ENCODE assay signal across 21 cellular contexts in the genomic region with DNA sequence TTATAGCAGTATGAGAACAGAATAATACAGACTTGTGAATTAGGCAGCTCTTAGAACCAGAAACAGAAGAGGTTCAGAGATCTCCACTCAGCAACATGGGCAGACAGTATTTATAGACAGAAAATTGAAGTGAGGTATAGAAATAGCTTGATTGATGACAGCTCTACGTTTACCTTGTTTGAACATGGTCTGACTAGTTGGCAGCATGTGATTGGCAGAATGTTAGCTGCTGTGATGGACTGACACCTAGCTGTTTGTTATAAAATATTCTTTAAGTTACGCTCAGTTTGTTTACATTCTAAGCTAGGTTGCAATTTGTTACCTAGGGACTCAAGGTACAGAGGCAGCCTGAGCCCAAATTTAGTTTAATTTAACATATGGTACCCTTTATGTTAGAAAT.
"Had no signal": no experiment of that assay in that cellular context is flagged by ENCODE, and none has a peak within 500 bp of the region (broad histone marks: within the 10 kb centered on the region; RNA-seq: fewer than 3 reads in every experiment).

No MANE protein-coding gene starts in this region.

- H3K27ac ChIP-seq: dorsolateral prefrontal cortex, epithelial cell of prostate, gastrocnemius medialis, neutrophil, parathyroid adenoma, right lobe of liver, suprapubic skin, transverse colon, vagina had no signal

- H3K36me3 ChIP-seq: gastrocnemius medialis, neutrophil, right lobe of liver, suprapubic skin, transverse colon, vagina had no signal

- DNase-seq: dorsolateral prefrontal cortex; effector CD4-positive, alpha-beta T cell; foreskin fibroblast; gastrocnemius medialis; head of caudate nucleus; natural killer cell; right lobe of liver; small intestine; stimulated activated CD4-positive, alpha-beta T cell treated with anti-CD3 and anti-CD28 coated beads, Interleukin-15, amount 100 ng/mL, for 24 hours; stimulated activated CD4-positive, alpha-beta T cell treated with anti-CD3 and anti-CD28 coated beads, Interleukin-2, amount 100 ng/mL, for 48 hours; stimulated activated naive CD4-positive, alpha-beta T cell; stimulated activated naive CD8-positive, alpha-beta T cell treated with anti-CD3 and anti-CD28 coated beads, Interleukin-15, amount 100 ng/mL, for 72 hours; transverse colon had no signal

- H3K79me2 ChIP-seq: parathyroid adenoma had no signal

- H3K4me3 ChIP-seq: dorsolateral prefrontal cortex, gastrocnemius medialis, lung, right lobe of liver, suprapubic skin, transverse colon, vagina had no signal

- H2AFZ ChIP-seq: parathyroid adenoma had no signal

- H3K9ac ChIP-seq: parathyroid adenoma had no signal

- H3K4me1 ChIP-seq: gastrocnemius medialis, parathyroid adenoma, right lobe of liver, suprapubic skin, transverse colon, vagina had no signal

- H3K9me3 ChIP-seq: gastrocnemius medialis, neutrophil, right lobe of liver, vagina had no signal

- ATAC-seq: esophagus mucosa; gastrocnemius medialis; left lobe of liver; natural killer cell; right lobe of liver; stimulated activated naive CD8-positive, alpha-beta T cell treated with anti-CD3 and anti-CD28 coated beads, Interleukin-15, amount 100 ng/mL, for 72 hours had no signal

- H3K27me3 ChIP-seq: dorsolateral prefrontal cortex, gastrocnemius medialis, neutrophil, right lobe of liver, suprapubic skin, transverse colon, vagina had no signal
